In the genomic region with DNA sequence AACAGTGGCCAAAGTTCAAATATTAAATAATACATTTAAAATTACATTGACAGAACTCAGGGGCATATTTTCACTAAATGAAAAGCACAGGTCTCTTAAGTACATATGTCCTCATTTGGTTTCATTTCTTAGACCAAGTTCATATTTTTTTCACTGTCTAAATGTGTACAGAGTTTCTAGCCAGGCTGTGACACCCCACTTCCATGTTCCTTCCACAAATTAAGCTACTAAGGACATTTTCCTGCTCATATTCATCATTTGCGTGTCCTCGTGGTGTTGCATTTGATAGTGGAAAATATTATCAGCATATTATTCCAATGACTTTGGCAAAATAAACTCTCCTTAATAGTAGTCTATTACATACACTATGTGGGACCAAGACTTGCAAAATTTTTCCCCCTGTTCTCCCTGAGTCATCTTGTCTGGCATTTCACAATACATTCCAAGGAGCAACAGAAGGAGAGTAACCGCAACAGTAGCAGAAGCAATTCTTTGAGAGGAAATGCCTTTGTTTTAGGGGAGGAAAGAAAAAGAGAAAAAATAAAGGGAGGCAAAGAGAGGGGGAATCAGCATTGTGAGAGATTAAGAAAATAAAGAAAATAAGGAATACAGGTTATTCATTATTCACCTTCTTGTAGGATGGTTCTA, we compare ENCODE assay signal across 12 cellular contexts.
A peak's percentile ranks its signal among the peaks of the same experiment; 100 is the strongest.
DNase-seq lines count a peak whose midpoint lies in the region; ATAC-seq and TF ChIP-seq lines count a peak whose summit lies in the region.
"Had no signal": no experiment of that assay in that cellular context is flagged by ENCODE, and none has a peak within 500 bp of the region (broad histone marks: within the 10 kb centered on the region; RNA-seq: fewer than 3 reads in every experiment).

No MANE protein-coding gene starts in this region.

- H3K27ac Mint-ChIP-seq in stimulated activated naive CD8-positive, alpha-beta T cell treated with anti-CD3 and anti-CD28 coated beads, Interleukin-15, amount 100 ng/mL, for 72 hours = no peak overlapping the region
- H3K27ac Mint-ChIP-seq: stimulated activated naive CD8-positive, alpha-beta T cell treated with anti-CD3 and anti-CD28 coated beads, Interleukin-15, Interleukin-2, amounts not matched to agents 100 ng/mL and 50 ng/mL, for 24 hours had no signal

- H3K9me3 ChIP-seq in gastroesophageal sphincter (no peaks in the 10 kb centered on the region), Karpas-422 (ENCODE audit: low read length) (no peaks in the 10 kb centered on the region)
- H3K9me3 ChIP-seq: ovary had no signal

- no peaks in the 10 kb centered on the region for H3K36me3 ChIP-seq in gastroesophageal sphincter
- no peaks in the 10 kb centered on the region for H3K36me3 ChIP-seq in Karpas-422 (ENCODE audit: insufficient read depth, low read length)
- H3K36me3 ChIP-seq: ovary had no signal

- no peaks in the 10 kb centered on the region for H3K79me2 ChIP-seq in Karpas-422 (ENCODE audit: low read length)

- no peak for TF ChIP-seq EP300 in gastroesophageal sphincter (IDR thresholded peaks at IDR 0.05)

- WGBS in gastroesophageal sphincter (ENCODE audit: low coverage in 1 of 2), 2 donors = 13 to 19% methylated on average over 3 of the region's 3 CpGs

- no peak overlapping the region for H2AFZ ChIP-seq in Karpas-422 (ENCODE audit: low read length)

- H3K27me3 ChIP-seq in gastroesophageal sphincter = no peaks in the 10 kb centered on the region
- no peaks in the 10 kb centered on the region for H3K27me3 ChIP-seq in Karpas-422 (ENCODE audit: low read length)
- H3K27me3 ChIP-seq: ovary had no signal

- H3K27me3 Mint-ChIP-seq in stimulated activated naive CD8-positive, alpha-beta T cell treated with anti-CD3 and anti-CD28 coated beads, Interleukin-15, amount 100 ng/mL, for 72 hours = no peaks in the 10 kb centered on the region
- H3K27me3 Mint-ChIP-seq: stimulated activated naive CD8-positive, alpha-beta T cell treated with anti-CD3 and anti-CD28 coated beads, Interleukin-15, Interleukin-2, amounts not matched to agents 100 ng/mL and 50 ng/mL, for 24 hours had no signal

- H3K4me1 ChIP-seq in gastroesophageal sphincter (peaks cover 5 to 32% (median 10%) of the 10 kb centered on the region in 3 donors), Karpas-422 (ENCODE audit: low read length) (no peaks in the 10 kb centered on the region)

- H4K20me1 ChIP-seq in Karpas-422 (ENCODE audit: insufficient read depth, low read depth, low read length) = no peaks in the 10 kb centered on the region

- no peak overlapping the region for H3K4me3 Mint-ChIP-seq in stimulated activated naive CD8-positive, alpha-beta T cell treated with anti-CD3 and anti-CD28 coated beads, Interleukin-15, amount 100 ng/mL, for 72 hours
- H3K4me3 Mint-ChIP-seq: stimulated activated naive CD8-positive, alpha-beta T cell treated with anti-CD3 and anti-CD28 coated beads, Interleukin-15, Interleukin-2, amounts not matched to agents 100 ng/mL and 50 ng/mL, for 24 hours had no signal

- peaks cover 0 to 4% of the 10 kb centered on the region in 2 donors for H3K9me3 Mint-ChIP-seq in stimulated activated naive CD8-positive, alpha-beta T cell treated with anti-CD3 and anti-CD28 coated beads, Interleukin-15, amount 100 ng/mL, for 72 hours
- H3K9me3 Mint-ChIP-seq: stimulated activated naive CD8-positive, alpha-beta T cell treated with anti-CD3 and anti-CD28 coated beads, Interleukin-15, Interleukin-2, amounts not matched to agents 100 ng/mL and 50 ng/mL, for 24 hours had no signal

- no peak for TF ChIP-seq POLR2A in gastroesophageal sphincter (IDR thresholded peaks at IDR 0.05)

- no peak overlapping the region for H3K4me2 ChIP-seq in Karpas-422 (ENCODE audit: low read depth, low read length, poor library complexity, severe bottlenecking)

- H3K9ac ChIP-seq in Karpas-422 (ENCODE audit: low read length) = no peak overlapping the region

- TF ChIP-seq CTCF in gastroesophageal sphincter (IDR thresholded peaks at IDR 0.05) = no peak

- H3K27ac ChIP-seq in gastroesophageal sphincter (peak overlapping the region; percentile 64 to 89 (median 73)), Karpas-422 (ENCODE audit: low read length) (no peak overlapping the region)

- ATAC-seq in gastroesophageal sphincter (peak; percentile 94), GM19455 (IDR thresholded peaks at IDR 0.05; ENCODE audit: unreplicated experiment) (no peak), HG02840 (IDR thresholded peaks at IDR 0.05; ENCODE audit: low FRiP score, unreplicated experiment) (no peak)
- no peak for ATAC-seq in stimulated activated naive CD8-positive, alpha-beta T cell treated with anti-CD3 and anti-CD28 coated beads, Interleukin-15, amount 100 ng/mL, for 72 hours

- no peak overlapping the region for H3K4me3 ChIP-seq in gastroesophageal sphincter
- no peak overlapping the region for H3K4me3 ChIP-seq in skeletal muscle cell (ENCODE audit: low read depth, low read length)
- H3K4me3 ChIP-seq in Karpas-422 (ENCODE audit: low read length) = no peak overlapping the region
- H3K4me3 ChIP-seq: ovary had no signal

- peaks cover 4% of the 10 kb centered on the region; the same call in 1 of the 2 replicates for H3K9me2 ChIP-seq in Karpas-422 (replicated peaks; ENCODE audit: insufficient read depth, low read length)

- DNase-seq in H4 (ENCODE audit: low spot score) = peak; percentile 95
- peak; percentile 49 to 83 for DNase-seq in SW 1271 (lab: John Stamatoyannopoulos, UW)
- peak; percentile 86 for DNase-seq in skeletal muscle cell (ENCODE audit: low read depth)
- no peak for DNase-seq in Karpas-422
- DNase-seq in stimulated activated naive CD8-positive, alpha-beta T cell treated with anti-CD3 and anti-CD28 coated beads, Interleukin-15, amount 100 ng/mL, for 72 hours = no peak
- DNase-seq: NCI-H2081 treated with DMSO at 0.1 percent for 48 hours, T-helper 2 cell had no signal

- no peaks in the 10 kb centered on the region for H3K4me1 Mint-ChIP-seq in stimulated activated naive CD8-positive, alpha-beta T cell treated with anti-CD3 and anti-CD28 coated beads, Interleukin-15, amount 100 ng/mL, for 72 hours

Comparison
In these comparisons a context has a peak if more than half of its experiments do, and no peak if none do; other contexts are left out.
1. DNase-seq: peak in H4 (single experiment), SW 1271 (2 of 2) and skeletal muscle cell (single experiment); none in Karpas-422 (single experiment) and stimulated activated naive CD8-positive, alpha-beta T cell treated with anti-CD3 and anti-CD28 coated beads, Interleukin-15, amount 100 ng/mL, for 72 hours (0 of 2).